8 cellular contexts compared by ENCODE assay signal in genomic region chr17:74296548-74296936, GRCh38.
DNase-seq lines count a peak whose midpoint lies in the region; TF ChIP-seq lines count a peak whose summit lies in the region.

No MANE protein-coding gene starts in this region.

- peak; percentile 43 for TF ChIP-seq CTCF in GM12872 (IDR thresholded peaks at IDR 0.05; ENCODE audit: insufficient read depth, low read depth, low read length)

- DNase-seq in Ammon's horn (ENCODE audit: low spot score): peak; percentile 93
- DNase-seq in NCI-H82 treated with DMSO at 0.1 percent for 48 hours (lab: John Stamatoyannopoulos, UW; ENCODE audit: unreplicated experiment): peak; percentile 53
- DNase-seq in anterior cingulate cortex (lab: John Stamatoyannopoulos, UW): peak in 51 of 58 donors; percentile 16 to 85 (median 60)
- peak in 43 of 51 donors; percentile 8 to 89 (median 59) for DNase-seq in hypothalamus (lab: John Stamatoyannopoulos, UW)
- peak; percentile 57 for DNase-seq in stimulated activated CD8-positive, alpha-beta memory T cell treated with anti-CD3 and anti-CD28 coated beads, Interleukin-4, amount 100 ng/mL, for 48 hours
- DNase-seq in KG1 (lab: John Stamatoyannopoulos, UW): no peak
- DNase-seq in cerebellar nuclear complex (lab: John Stamatoyannopoulos, UW): no peak

Comparison
In these comparisons a context has a peak if more than half of its experiments do, and no peak if none do; other contexts are left out.
1. DNase-seq: peak in Ammon's horn (single experiment), NCI-H82 treated with DMSO at 0.1 percent for 48 hours (single experiment), anterior cingulate cortex (51 of 58), hypothalamus (43 of 51) and stimulated activated CD8-positive, alpha-beta memory T cell treated with anti-CD3 and anti-CD28 coated beads, Interleukin-4, amount 100 ng/mL, for 48 hours (single experiment); none in KG1 (single experiment) and cerebellar nuclear complex (0 of 2).